25 cellular contexts compared by ENCODE assay signal in genomic region chrX:81708506-81708905, GRCh38.
DNase-seq lines count a peak whose midpoint lies in the region; ATAC-seq, FAIRE-seq and TF ChIP-seq lines count a peak whose summit lies in the region.
"Had no signal": no experiment of that assay in that cellular context is flagged by ENCODE, and none has a peak within 500 bp of the region (broad histone marks: within the 10 kb centered on the region; RNA-seq: fewer than 3 reads in every experiment).

No MANE protein-coding gene starts in this region.

- no peaks in the 10 kb centered on the region for H3K9me2 ChIP-seq in Karpas-422 (replicated peaks; ENCODE audit: insufficient read depth, low read length)

- H3K4me1 Mint-ChIP-seq in Calu3 (ENCODE audit: low read depth, unreplicated experiment), result peaks cover 10% of the 10 kb centered on the region
- no peaks in the 10 kb centered on the region for H3K4me1 Mint-ChIP-seq in activated T-helper 17 cell treated with anti-CD3 and anti-CD28 coated beads, Interleukin-2, amount 50 U/mL, for 72 hours
- H3K4me1 Mint-ChIP-seq: CD4-positive, alpha-beta memory T cell had no signal

- no peaks in the 10 kb centered on the region for H3K36me3 ChIP-seq in osteoblast (ENCODE audit: insufficient read depth, low read length)
- H3K36me3 ChIP-seq in Karpas-422 (ENCODE audit: insufficient read depth, low read length), result no peaks in the 10 kb centered on the region
- H3K36me3 ChIP-seq: BLaER1 had no signal

- no peak overlapping the region for H3K9ac ChIP-seq in Karpas-422 (ENCODE audit: low read length)
- H3K9ac ChIP-seq: BLaER1 had no signal

- no peak for TF ChIP-seq CTCF in Calu3 (IDR thresholded peaks at IDR 0.05; ENCODE audit: unreplicated experiment)
- no peak for TF ChIP-seq CTCF in epithelial cell of esophagus (IDR thresholded peaks at IDR 0.05; ENCODE audit: insufficient read depth, low read depth, low read length, missing control alignments)
- no peak for TF ChIP-seq CTCF in osteoblast (IDR thresholded peaks at IDR 0.05; ENCODE audit: extremely low read depth, low read depth, low read length)

- intact Hi-C loops in Calu3 (cut with micrococcal nuclease; ENCODE audit: unreplicated experiment), result loop anchor here (5.0 kb wide), 1 partner anchor 216 kb away; no protein-coding TSS in a partner anchor

- H3K4me3 Mint-ChIP-seq in Calu3 (ENCODE audit: low read depth, unreplicated experiment), result no peak overlapping the region
- no peak overlapping the region for H3K4me3 Mint-ChIP-seq in activated T-helper 17 cell treated with anti-CD3 and anti-CD28 coated beads, Interleukin-2, amount 50 U/mL, for 72 hours
- H3K4me3 Mint-ChIP-seq: CD4-positive, alpha-beta memory T cell had no signal

- H3K27ac Mint-ChIP-seq in Calu3 (ENCODE audit: unreplicated experiment), result no peak overlapping the region
- H3K27ac Mint-ChIP-seq in activated T-helper 17 cell treated with anti-CD3 and anti-CD28 coated beads, Interleukin-2, amount 50 U/mL, for 72 hours, result no peak overlapping the region
- H3K27ac Mint-ChIP-seq: CD4-positive, alpha-beta memory T cell had no signal

- no peak overlapping the region for H3K4me2 ChIP-seq in osteoblast (ENCODE audit: insufficient read depth, low read length)
- H3K4me2 ChIP-seq in Karpas-422 (ENCODE audit: low read depth, low read length, poor library complexity, severe bottlenecking), result no peak overlapping the region
- H3K4me2 ChIP-seq: A549, BLaER1 had no signal

- H3K4me3 ChIP-seq in epithelial cell of esophagus (ENCODE audit: low read length) (no peak overlapping the region), osteoblast (ENCODE audit: insufficient read depth, low read length) (no peak overlapping the region), Karpas-422 (ENCODE audit: low read length) (no peak overlapping the region)
- H3K4me3 ChIP-seq: A549, BLaER1, GM12878 had no signal

- no peaks in the 10 kb centered on the region for H3K36me3 Mint-ChIP-seq in Calu3 (ENCODE audit: insufficient read depth, unreplicated experiment)
- H3K36me3 Mint-ChIP-seq in activated T-helper 17 cell treated with anti-CD3 and anti-CD28 coated beads, Interleukin-2, amount 50 U/mL, for 72 hours (ENCODE audit: low read depth), result no peaks in the 10 kb centered on the region
- H3K36me3 Mint-ChIP-seq: CD4-positive, alpha-beta memory T cell had no signal

- CTCF ChIA-PET in Calu3 (lab: Charles Lee), result no interaction called here

- H3K27me3 ChIP-seq in osteoblast (ENCODE audit: insufficient read depth, low read length) (no peaks in the 10 kb centered on the region), Karpas-422 (ENCODE audit: low read length) (no peaks in the 10 kb centered on the region)
- H3K27me3 ChIP-seq: BLaER1 had no signal

- H3K79me2 ChIP-seq in osteoblast (ENCODE audit: insufficient read depth, low read length), result no peaks in the 10 kb centered on the region
- H3K79me2 ChIP-seq in Karpas-422 (ENCODE audit: low read length), result no peaks in the 10 kb centered on the region

- FAIRE-seq in RCC 7860 (lab: Jason Lieb, UNC), result no peak
- FAIRE-seq: GM12878, GM19239 had no signal

- H3K27me3 Mint-ChIP-seq in Calu3 (ENCODE audit: unreplicated experiment), result no peaks in the 10 kb centered on the region
- no peaks in the 10 kb centered on the region for H3K27me3 Mint-ChIP-seq in activated T-helper 17 cell treated with anti-CD3 and anti-CD28 coated beads, Interleukin-2, amount 50 U/mL, for 72 hours
- H3K27me3 Mint-ChIP-seq: CD4-positive, alpha-beta memory T cell had no signal

- no peak overlapping the region for H2AFZ ChIP-seq in osteoblast (ENCODE audit: low read length)
- H2AFZ ChIP-seq in Karpas-422 (ENCODE audit: low read length), result no peak overlapping the region; the same call in 1 of the 2 replicates

- H3K4me1 ChIP-seq in osteoblast (ENCODE audit: insufficient read depth, low read length) (no peaks in the 10 kb centered on the region), Karpas-422 (ENCODE audit: low read length) (no peaks in the 10 kb centered on the region)
- H3K4me1 ChIP-seq: A549, BLaER1 had no signal

- no peaks in the 10 kb centered on the region for H3K9me3 Mint-ChIP-seq in Calu3 (ENCODE audit: low read depth, unreplicated experiment)
- no peaks in the 10 kb centered on the region for H3K9me3 Mint-ChIP-seq in activated T-helper 17 cell treated with anti-CD3 and anti-CD28 coated beads, Interleukin-2, amount 50 U/mL, for 72 hours

- H4K20me1 ChIP-seq in osteoblast (ENCODE audit: insufficient read depth, low read length) (no peaks in the 10 kb centered on the region), Karpas-422 (ENCODE audit: insufficient read depth, low read depth, low read length) (no peaks in the 10 kb centered on the region)
- H4K20me1 ChIP-seq: BLaER1 had no signal

- peak; percentile 44 for DNase-seq in Calu3
- DNase-seq in Kasumi-1 (lab: John Stamatoyannopoulos, UW), result peak; percentile 1 to 5
- DNase-seq in RCC 7860 (ENCODE audit: low spot score), result peak; percentile 3
- peak; percentile 0 for DNase-seq in epithelial cell of esophagus (ENCODE audit: low read depth)
- DNase-seq in osteoblast (ENCODE audit: insufficient read length, low spot score, missing footprints), result no peak
- DNase-seq in NCI-H1048 (lab: John Stamatoyannopoulos, UW), result no peak
- no peak for DNase-seq in Karpas-422
- DNase-seq: CD4-positive, alpha-beta memory T cell; DMS53; EL; GOT3; NCI-H1092; NCI-H1436 treated with DMSO at 0.1 percent for 48 hours; NCI-H2029; NCI-H345; NCI-H524 treated with DMSO at 0.1 percent for 48 hours; SHP77; T-helper 1 cell had no signal

- no peak overlapping the region for H3K27ac ChIP-seq in osteoblast (ENCODE audit: low read depth, low read length)
- no peak overlapping the region for H3K27ac ChIP-seq in Karpas-422 (ENCODE audit: low read length)
- H3K27ac ChIP-seq: A549, BLaER1 had no signal

- no TSS peak for BruUV-seq in Calu3 (replicated peaks; lab: Mats Ljungman, UMichigan)

- H3K9me3 ChIP-seq in osteoblast (ENCODE audit: low read depth, low read length), result no peaks in the 10 kb centered on the region
- peaks cover 21% of the 10 kb centered on the region; the same call in 1 of the 2 replicates for H3K9me3 ChIP-seq in Karpas-422 (ENCODE audit: low read length)
- H3K9me3 ChIP-seq: A549, BLaER1 had no signal

- no peak for ATAC-seq in activated T-helper 17 cell treated with anti-CD3 and anti-CD28 coated beads, Interleukin-2, amount 50 U/mL, for 72 hours (replicated peaks)
- ATAC-seq: A549, GM12878, Panc1, SK-N-SH treated with all-trans-retinoic acid at 6 μM for 48 hours had no signal

Comparison
In these comparisons a context has a peak if more than half of its experiments do, and no peak if none do; other contexts are left out.
1. DNase-seq: peak in Calu3 (single experiment), Kasumi-1 (2 of 2), RCC 7860 (single experiment) and epithelial cell of esophagus (single experiment); none in osteoblast (single experiment), NCI-H1048 (single experiment) and Karpas-422 (single experiment).